ENCODE assay signal across 12 cellular contexts in the genomic region with DNA sequence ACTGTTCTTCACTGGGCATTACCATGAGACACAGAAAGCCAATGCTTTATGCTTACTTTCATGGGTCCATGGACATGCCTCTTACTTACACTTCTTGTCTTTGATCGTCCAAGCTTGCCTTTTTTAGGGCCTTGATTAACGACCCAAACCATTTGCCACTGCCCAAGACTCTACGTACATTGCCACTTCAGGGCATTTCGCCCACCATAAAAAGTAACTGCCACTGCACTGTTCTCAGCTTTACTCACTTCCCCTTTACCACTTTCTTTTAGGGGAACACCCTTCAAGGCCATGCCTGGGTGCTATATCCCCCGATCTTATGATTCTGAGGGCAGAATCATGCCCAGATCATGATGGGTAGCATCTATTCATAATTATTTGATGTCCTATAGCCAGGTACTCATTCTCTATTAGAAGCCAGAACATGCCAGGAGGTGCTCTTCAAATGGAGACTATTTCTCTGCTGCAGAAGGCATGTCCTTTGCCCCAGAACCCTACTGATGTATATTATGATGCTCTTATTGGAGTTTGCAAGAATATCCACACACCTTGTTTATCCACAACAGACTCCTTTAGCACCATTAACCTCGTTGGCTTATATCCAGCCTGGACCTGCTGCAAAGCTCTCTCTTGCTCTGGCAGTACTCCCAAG.
DNase-seq lines count a peak whose midpoint lies in the region; ATAC-seq and TF ChIP-seq lines count a peak whose summit lies in the region.
"Had no signal": no experiment of that assay in that cellular context is flagged by ENCODE, and none has a peak within 500 bp of the region (broad histone marks: within the 10 kb centered on the region; RNA-seq: fewer than 3 reads in every experiment).

No MANE protein-coding gene starts in this region.

- H3K36me3 ChIP-seq in smooth muscle cell (ENCODE audit: low read depth): no peaks in the 10 kb centered on the region

- no peak overlapping the region for H3K27ac ChIP-seq in smooth muscle cell (ENCODE audit: low read depth)
- H3K27ac ChIP-seq: foreskin keratinocyte, parathyroid adenoma had no signal

- no peaks in the 10 kb centered on the region for H3K9me3 ChIP-seq in smooth muscle cell (replicated peaks; ENCODE audit: low read depth)

- no peaks in the 10 kb centered on the region for H3K27me3 ChIP-seq in smooth muscle cell (ENCODE audit: low read depth)
- H3K27me3 ChIP-seq: foreskin keratinocyte had no signal

- intact Hi-C loops in Right ventricle myocardium superior (cut with DNase I): no loop called here

- peak; percentile 90 for ATAC-seq in GM19324 (IDR thresholded peaks at IDR 0.05; ENCODE audit: low FRiP score, unreplicated experiment)
- peak; percentile 84 for ATAC-seq in HG02759 (IDR thresholded peaks at IDR 0.05; ENCODE audit: unreplicated experiment)
- ATAC-seq in HG03520 (IDR thresholded peaks at IDR 0.05; ENCODE audit: unreplicated experiment): peak; percentile 79
- no peak for ATAC-seq in Right ventricle myocardium superior (ENCODE audit: poor library complexity)
- ATAC-seq: foreskin keratinocyte, left ventricle myocardium superior had no signal

- H3K4me2 ChIP-seq in smooth muscle cell: no peak overlapping the region

- peak; percentile 28 for DNase-seq in COR-L47 (lab: John Stamatoyannopoulos, UW)
- DNase-seq in NCI-H526 treated with DMSO at 0.1 percent for 48 hours (lab: John Stamatoyannopoulos, UW): no peak
- DNase-seq in smooth muscle cell (lab: John Stamatoyannopoulos, UW; ENCODE audit: unreplicated experiment): no peak
- DNase-seq in NCI-H2227 treated with DMSO at 0.1 percent for 48 hours (lab: John Stamatoyannopoulos, UW): no peak
- DNase-seq in Right ventricle myocardium superior: no peak
- DNase-seq: foreskin keratinocyte, left ventricle myocardium superior, trophoblast cell had no signal

- no peaks in the 10 kb centered on the region for H4K20me1 ChIP-seq in smooth muscle cell (ENCODE audit: low read depth)

- H3K4me3 ChIP-seq in smooth muscle cell: no peak overlapping the region

- whole genome bisulfite sequencing in smooth muscle cell (ENCODE audit: low lambda C conversion rate): 87% methylated on average over 6 of the region's 6 CpGs

- H2AFZ ChIP-seq in smooth muscle cell (ENCODE audit: low read depth): no peak overlapping the region
- H2AFZ ChIP-seq: parathyroid adenoma had no signal

- H3K79me2 ChIP-seq in smooth muscle cell (ENCODE audit: low read depth): no peaks in the 10 kb centered on the region
- H3K79me2 ChIP-seq: parathyroid adenoma had no signal

- no peak for TF ChIP-seq CTCF in smooth muscle cell (IDR thresholded peaks at IDR 0.05; ENCODE audit: borderline replicate concordance, insufficient read depth, poor library complexity, severe bottlenecking)

- peaks cover 12% of the 10 kb centered on the region for H3F3A ChIP-seq in smooth muscle cell (ENCODE audit: low read depth)

- no peak overlapping the region for H3K9ac ChIP-seq in smooth muscle cell (ENCODE audit: low read depth)
- H3K9ac ChIP-seq: parathyroid adenoma had no signal

- H3K4me1 ChIP-seq in smooth muscle cell (ENCODE audit: low read depth): peaks cover 15% of the 10 kb centered on the region
- H3K4me1 ChIP-seq: parathyroid adenoma had no signal
